In genomic region chr1:27331922-27332321, GRCh38 we compare ENCODE assay signal across 1 cellular context.
TF ChIP-seq lines count a peak whose summit lies in the region.

No MANE protein-coding gene starts in this region.

TF ChIP-seq in SK-N-SH, 30 proteins besides CTCF, POLR2A, EP300 and RAD21:
- TF ChIP-seq JUND (IDR thresholded peaks at IDR 0.05) (no peak), RXRA (IDR thresholded peaks at IDR 0.05; ENCODE audit: borderline replicate concordance, low read depth) (no peak), GABPA (IDR thresholded peaks at IDR 0.05; ENCODE audit: low read depth) (no peak), ZBTB33 (IDR thresholded peaks at IDR 0.05; ENCODE audit: borderline replicate concordance, low read depth) (no peak), SMC3 (IDR thresholded peaks at IDR 0.05; ENCODE audit: low read depth, low read length) (no peak), EZH2phosphoT487 (IDR thresholded peaks at IDR 0.05; ENCODE audit: borderline replicate concordance, low read depth) (no peak), NRF1 (IDR thresholded peaks at IDR 0.05; ENCODE audit: low read depth, low read length) (no peak), RCOR1 (IDR thresholded peaks at IDR 0.05; ENCODE audit: low read length) (no peak), SIN3A (IDR thresholded peaks at IDR 0.05; ENCODE audit: borderline replicate concordance, low read depth, low read length) (no peak), ELF1 (IDR thresholded peaks at IDR 0.05) (no peak), FOXJ3 (CRISPR knock-in tag; IDR thresholded peaks at IDR 0.05) (no peak), PBX3 (IDR thresholded peaks at IDR 0.05) (no peak), RFX5 (IDR thresholded peaks at IDR 0.05; ENCODE audit: low read length) (no peak), MXI1 (IDR thresholded peaks at IDR 0.05; ENCODE audit: low read depth, low read length) (no peak), NFIC (IDR thresholded peaks at IDR 0.05; ENCODE audit: borderline replicate concordance) (no peak)
- TF ChIP-seq, protein P1, sequence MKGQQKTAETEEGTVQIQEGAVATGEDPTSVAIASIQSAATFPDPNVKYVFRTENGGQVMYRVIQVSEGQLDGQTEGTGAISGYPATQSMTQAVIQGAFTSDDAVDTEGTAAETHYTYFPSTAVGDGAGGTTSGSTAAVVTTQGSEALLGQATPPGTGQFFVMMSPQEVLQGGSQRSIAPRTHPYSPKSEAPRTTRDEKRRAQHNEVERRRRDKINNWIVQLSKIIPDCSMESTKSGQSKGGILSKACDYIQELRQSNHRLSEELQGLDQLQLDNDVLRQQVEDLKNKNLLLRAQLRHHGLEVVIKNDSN (IDR thresholded peaks at IDR 0.05; ENCODE audit: borderline replicate concordance, low read depth) = no peak
TF ChIP-seq in SK-N-SH: peak in this region for 0.
